ENCODE assay signal across 8 cellular contexts in the genomic region with DNA sequence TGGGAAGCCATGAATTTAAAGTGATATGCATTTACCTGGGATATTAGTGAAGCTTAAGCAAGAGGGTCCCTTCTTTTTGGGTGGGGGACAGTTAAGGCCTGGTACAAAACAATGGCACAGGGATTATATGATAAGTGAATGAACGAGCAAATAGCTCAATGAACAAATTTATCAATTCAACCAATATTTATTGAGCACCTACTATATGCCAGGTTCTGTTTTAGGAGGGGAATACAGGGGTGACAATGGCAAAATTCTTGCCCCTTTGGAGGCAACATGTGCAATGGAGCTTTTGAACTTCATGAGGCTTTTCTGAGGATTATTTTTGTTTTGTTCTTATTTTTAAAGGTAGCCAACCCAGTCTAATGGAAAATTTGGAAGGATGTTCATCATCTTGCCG.
"Had no signal": no experiment of that assay in that cellular context is flagged by ENCODE, and none has a peak within 500 bp of the region (broad histone marks: within the 10 kb centered on the region; RNA-seq: fewer than 3 reads in every experiment).

No MANE protein-coding gene starts in this region.

- H3K27ac ChIP-seq: HL-60, KMS-11 had no signal

- DNase-seq: IMR-90, KBM-7, KG1 had no signal

- H3K9ac ChIP-seq: KMS-11 had no signal

- FAIRE-seq: HepG2, HTR-8/SVneo had no signal

- H3K4me2 ChIP-seq: KMS-11 had no signal

- H3K27ac Mint-ChIP-seq: IgD-negative memory B cell had no signal

- ATAC-seq: HepG2 had no signal

- H3K4me3 Mint-ChIP-seq: IgD-negative memory B cell had no signal
